ENCODE assay signal across 17 cellular contexts in genomic region chr3:50167782-50168317, GRCh38. TPM values are rescaled to one million over a fixed set of nuclear protein-coding genes. Genes with fewer than 3 reads are reported as not detected.
DNase-seq lines count a peak whose midpoint lies in the region; ATAC-seq and TF ChIP-seq lines count a peak whose summit lies in the region.
"Had no signal": no experiment of that assay in that cellular context is flagged by ENCODE, and none has a peak within 500 bp of the region (broad histone marks: within the 10 kb centered on the region; RNA-seq: fewer than 3 reads in every experiment).

No MANE protein-coding gene starts in this region.

- no peak overlapping the region for H3K9ac ChIP-seq in BLaER1
- H3K9ac ChIP-seq in rectal smooth muscle tissue (ENCODE audit: low read length) = no peak overlapping the region

- H3K36me3 ChIP-seq in BLaER1 = peaks cover 45% of the 10 kb centered on the region
- H3K36me3 ChIP-seq in esophagus squamous epithelium = peaks cover 0 to 46% (median 0%) of the 10 kb centered on the region in 3 donors
- H3K36me3 ChIP-seq in rectal smooth muscle tissue (ENCODE audit: control insufficient read depth, insufficient read depth, low read length) = no peaks in the 10 kb centered on the region
- H3K36me3 ChIP-seq: pancreas had no signal

- peaks cover 78% of the 10 kb centered on the region for H4K20me1 ChIP-seq in BLaER1

- peak overlapping the region; percentile 56 for H3K27ac ChIP-seq in BLaER1
- peak overlapping the region; percentile 89 to 97 (median 94) for H3K27ac ChIP-seq in esophagus squamous epithelium
- peak overlapping the region; percentile 49 for H3K27ac ChIP-seq in rectal smooth muscle tissue (ENCODE audit: low read depth, low read length)
- H3K27ac ChIP-seq: hepatocyte, pancreas had no signal

- H3K9me3 ChIP-seq in BLaER1 (no peaks in the 10 kb centered on the region), esophagus squamous epithelium (no peaks in the 10 kb centered on the region)
- H3K9me3 ChIP-seq: body of pancreas, pancreas had no signal

- DNase-seq in NCI-H69 (lab: John Stamatoyannopoulos, UW) = peak; percentile 93
- DNase-seq in esophagus squamous epithelium (lab: John Stamatoyannopoulos, UW) = no peak
- no peak for DNase-seq in NCI-H2227 (lab: John Stamatoyannopoulos, UW; ENCODE audit: unreplicated experiment)
- DNase-seq in cerebellar cortex (ENCODE audit: low spot score) = no peak
- DNase-seq in germinal center (ENCODE audit: low spot score) = no peak
- DNase-seq: body of pancreas; C1 segment of cervical spinal cord; MV-4-11; NCI-H345; stimulated activated CD4-positive, alpha-beta T cell treated with anti-CD3 and anti-CD28 coated beads, Interleukin-1b, Interleukin-23, amount 100 ng/mL, for 48 hours had no signal

- TF ChIP-seq POLR2A in esophagus squamous epithelium (IDR thresholded peaks at IDR 0.05) = no peak

- H3K4me2 ChIP-seq in BLaER1 = peak overlapping the region; percentile 96
- H3K4me2 ChIP-seq: hepatocyte had no signal

- intact Hi-C loops in esophagus squamous epithelium (cut with DNase I) = no loop called here

- H3K4me1 ChIP-seq in BLaER1 (peaks cover 100% of the 10 kb centered on the region), esophagus squamous epithelium (peaks cover 77 to 100% (median 94%) of the 10 kb centered on the region in 3 donors), rectal smooth muscle tissue (ENCODE audit: control insufficient read depth, insufficient read depth, low read length) (peaks cover 47% of the 10 kb centered on the region)

- no peak for ATAC-seq in HG03460 (IDR thresholded peaks at IDR 0.05; ENCODE audit: unreplicated experiment)
- ATAC-seq: body of pancreas, GM12878, pancreas had no signal

- TF ChIP-seq CTCF in esophagus squamous epithelium (IDR thresholded peaks at IDR 0.05) = no peak

- H3K4me3 ChIP-seq in BLaER1 = no peak overlapping the region
- H3K4me3 ChIP-seq in esophagus squamous epithelium = peak overlapping the region in 1 of 4 donors; percentile 6
- no peak overlapping the region for H3K4me3 ChIP-seq in rectal smooth muscle tissue (ENCODE audit: low read length)
- H3K4me3 ChIP-seq: body of pancreas, GM12878, hepatocyte, pancreas had no signal

- H3K27me3 ChIP-seq in BLaER1 (no peaks in the 10 kb centered on the region; the same call in 1 of the 2 replicates), esophagus squamous epithelium (no peaks in the 10 kb centered on the region), rectal smooth muscle tissue (ENCODE audit: control insufficient read depth, insufficient read depth, low read length) (no peaks in the 10 kb centered on the region)
- H3K27me3 ChIP-seq: body of pancreas, hepatocyte, pancreas had no signal

- 87 to 88% methylated on average over 5 to 7 of the region's 7 CpGs for WGBS in esophagus squamous epithelium, 2 donors

RNA-seq across cellular contexts. Expression of gene SEMA3F, which starts 12.7 kb away (rescaled TPM):
- total RNA-seq in esophagus squamous epithelium = 100 to 1,000 TPM in 3 of 4 donors, 10 to 100 TPM in 1; 56.8 to 146 (median 109) TPM

RNA-seq across cellular contexts. Expression of gene GNAT1, which starts 23.6 kb away (rescaled TPM):
- not detected for total RNA-seq in esophagus squamous epithelium
- total RNA-seq: body of pancreas, GM12878, hepatocyte, pancreas had no signal

RNA-seq across cellular contexts. Expression of gene SLC38A3, which starts 37.2 kb away (rescaled TPM):
- not detected for total RNA-seq in esophagus squamous epithelium
- total RNA-seq: GM12878, HT-29 had no signal
